Comparison of ENCODE assay signal across 1 cellular context in genomic region chr20:49484180-49485140, GRCh38.
TF ChIP-seq lines count a peak whose summit lies in the region.

No MANE protein-coding gene starts in this region.

TF ChIP-seq in HepG2, 621 proteins besides CTCF, POLR2A, EP300 and RAD21 (continued from another document and continues in another):
- TF ChIP-seq ZBTB40 (IDR thresholded peaks at IDR 0.05) (no peak), ZBTB40 (CRISPR knock-in tag; IDR thresholded peaks at IDR 0.05) (no peak), KDM3A (CRISPR knock-in tag; IDR thresholded peaks at IDR 0.05; ENCODE audit: low read depth) (peak; percentile 86; the same call in 1 of the 2 replicates), MTF1 (CRISPR knock-in tag; IDR thresholded peaks at IDR 0.05) (no peak), KAT8 (CRISPR knock-in tag; IDR thresholded peaks at IDR 0.05) (peak; percentile 45; the same call in 1 of the 2 replicates), RXRB (CRISPR knock-in tag; IDR thresholded peaks at IDR 0.05; ENCODE audit: borderline replicate concordance) (peak; percentile 43; the same call in 1 of the 2 replicates), ATF7-NPFF (CRISPR knock-in tag; IDR thresholded peaks at IDR 0.05; ENCODE audit: low read depth) (no peak), MYC (CRISPR knock-in tag; IDR thresholded peaks at IDR 0.05; ENCODE audit: borderline replicate concordance) (peak; percentile 60; the same call in 1 of the 2 replicates), MYNN (CRISPR knock-in tag; IDR thresholded peaks at IDR 0.05; ENCODE audit: low read depth) (no peak), ZNF451 (CRISPR knock-in tag; IDR thresholded peaks at IDR 0.05) (peak; percentile 47; the same call in 1 of the 2 replicates), MAFK (conservative IDR thresholded peaks at IDR 0.05 in 1 of 2, IDR thresholded peaks at IDR 0.05 in 1 of 2; ENCODE audit: low read length in 2 of 2) (no peak), ZNF362 (CRISPR knock-in tag; IDR thresholded peaks at IDR 0.05; ENCODE audit: borderline replicate concordance) (peak; percentile 38; the same call in 1 of the 2 replicates), IKZF5 (CRISPR knock-in tag; IDR thresholded peaks at IDR 0.05) (peak; percentile 61; the same call in 1 of the 2 replicates), MLX (CRISPR knock-in tag; IDR thresholded peaks at IDR 0.05) (no peak), FOXA1 (IDR thresholded peaks at IDR 0.05) (no peak), FOXA1 (CRISPR knock-in tag; IDR thresholded peaks at IDR 0.05) (no peak; the same call in 1 of the 2 replicates), ZNF639 (CRISPR knock-in tag; conservative IDR thresholded peaks at IDR 0.05) (no peak), ZBTB38 (CRISPR knock-in tag; IDR thresholded peaks at IDR 0.05) (peak; percentile 76), ZNF124 (CRISPR knock-in tag; IDR thresholded peaks at IDR 0.05) (peak; percentile 55; the same call in 1 of the 2 replicates), ZNF879 (CRISPR knock-in tag; IDR thresholded peaks at IDR 0.05) (0 out of 2 replicates have a peak, but pooled peaks have one; percentile 25), KLF15 (CRISPR knock-in tag; IDR thresholded peaks at IDR 0.05; ENCODE audit: borderline replicate concordance) (no peak), HOMEZ (CRISPR knock-in tag; IDR thresholded peaks at IDR 0.05; ENCODE audit: low read depth) (no peak), GZF1 (CRISPR knock-in tag; IDR thresholded peaks at IDR 0.05) (no peak), ZNF281 (CRISPR knock-in tag; IDR thresholded peaks at IDR 0.05; ENCODE audit: borderline replicate concordance) (no peak; the same call in 1 of the 2 replicates), ZNF275 (CRISPR knock-in tag; IDR thresholded peaks at IDR 0.05; ENCODE audit: borderline replicate concordance) (no peak), ZNF232 (CRISPR knock-in tag; IDR thresholded peaks at IDR 0.05; ENCODE audit: borderline replicate concordance) (no peak), HINFP (CRISPR knock-in tag; IDR thresholded peaks at IDR 0.05; ENCODE audit: low read depth) (peak; percentile 63; the same call in 1 of the 2 replicates), ZBTB25 (CRISPR knock-in tag; IDR thresholded peaks at IDR 0.05) (peak; percentile 47; the same call in 1 of the 2 replicates), GMEB1 (CRISPR knock-in tag; IDR thresholded peaks at IDR 0.05; ENCODE audit: borderline replicate concordance) (peak; percentile 47; the same call in 1 of the 2 replicates)
